In the genomic region with DNA sequence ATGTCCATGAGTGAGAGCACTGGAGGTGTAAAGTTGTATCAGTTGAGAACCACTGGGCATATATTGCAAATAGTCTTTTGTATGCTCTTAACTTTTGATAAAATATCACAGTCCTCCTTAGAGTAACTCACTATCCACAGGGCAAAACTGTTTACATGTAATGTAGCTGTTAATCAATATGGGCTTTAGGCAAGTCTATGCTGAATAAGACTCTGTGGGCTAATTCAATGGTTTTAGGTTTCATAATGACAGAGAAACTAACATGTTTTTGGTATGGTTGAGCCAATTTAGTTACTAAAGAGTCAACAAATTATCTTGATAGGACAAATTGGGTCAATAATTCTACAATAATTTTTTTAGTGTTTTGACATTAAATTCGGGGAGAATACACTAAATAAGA, we compare ENCODE assay signal across 25 cellular contexts.
DNase-seq lines count a peak whose midpoint lies in the region; ATAC-seq and TF ChIP-seq lines count a peak whose summit lies in the region.
"Had no signal": no experiment of that assay in that cellular context is flagged by ENCODE, and none has a peak within 500 bp of the region (broad histone marks: within the 10 kb centered on the region; RNA-seq: fewer than 3 reads in every experiment).

No MANE protein-coding gene starts in this region.

- no peaks in the 10 kb centered on the region for H3F3A ChIP-seq in GM23338 (replicated peaks; ENCODE audit: low read depth)

- no peak overlapping the region for H3K4ac ChIP-seq in mesendoderm (ENCODE audit: low read depth, low read length)

- H2AFZ ChIP-seq in GM23338: no peak overlapping the region

- H2BK120ac ChIP-seq in mesendoderm (ENCODE audit: low read depth, low read length): no peak overlapping the region

- DNase-seq in GM23338 (ENCODE audit: low spot score) (no peak), mesendoderm (no peak), NCI-H2081 (lab: John Stamatoyannopoulos, UW) (no peak)
- no peak for DNase-seq in activated CD4-positive, CD25-positive, alpha-beta regulatory T cell treated with anti-CD3 and anti-CD28 coated beads, Interleukin-2, amount 50 U/mL, for 72 hours
- DNase-seq: 8988T; Calu3; DND-41; HFFc6; Kasumi-1; NCI-H1105 treated with DMSO at 0.1 percent for 48 hours; NCI-H2029; NCI-H446 treated with DMSO at 0.1 percent for 48 hours; NCI-H526; NCI-H82; NK-92 treated with Interleukin-12 subunit alpha and Interleukin-12 subunit beta, amount 100 ng/mL, for 24 hours; PC-3; SJCRH30 had no signal

- H2BK5ac ChIP-seq in mesendoderm (ENCODE audit: low read length): no peak overlapping the region

- 0 out of 2 replicates have a peak overlapping the region, but pooled peaks have one; percentile 1 for H3K9ac ChIP-seq in HUES64 (ENCODE audit: low read depth, low read length)
- no peak overlapping the region for H3K9ac ChIP-seq in mesendoderm (ENCODE audit: low read length)

- H3K79me2 ChIP-seq in GM23338 (replicated peaks; ENCODE audit: insufficient read depth) (no peaks in the 10 kb centered on the region), mesendoderm (ENCODE audit: control insufficient read depth, insufficient read depth, low read length) (no peaks in the 10 kb centered on the region)

- H3K79me1 ChIP-seq in mesendoderm (ENCODE audit: low read length): no peaks in the 10 kb centered on the region

- no peaks in the 10 kb centered on the region for H3K27me3 Mint-ChIP-seq in GM23338 (ENCODE audit: insufficient read depth, low read depth, poor library complexity)

- H3K56ac ChIP-seq in mesendoderm (ENCODE audit: low read length): no peak overlapping the region

- ATAC-seq in GM18861 (IDR thresholded peaks at IDR 0.05; ENCODE audit: unreplicated experiment) (peak; percentile 53), GM23338 (no peak), HG02973 (IDR thresholded peaks at IDR 0.05; ENCODE audit: unreplicated experiment) (no peak)
- ATAC-seq: K562, PC-3, Right ventricle myocardium inferior, SK-N-SH treated with all-trans-retinoic acid at 6 μM for 48 hours had no signal

- no peak overlapping the region for H3K23ac ChIP-seq in mesendoderm (ENCODE audit: low read length)

- no peak overlapping the region for H2BK15ac ChIP-seq in mesendoderm (replicated peaks; ENCODE audit: low read depth)

- H3K27ac ChIP-seq in GM23338 (ENCODE audit: low read depth): peak overlapping the region; percentile 91
- peak overlapping the region; percentile 93 for H3K27ac ChIP-seq in HUES64 (ENCODE audit: low read depth, low read length)
- peak overlapping the region; percentile 55 for H3K27ac ChIP-seq in mesendoderm (ENCODE audit: low read depth, low read length)
- H3K27ac ChIP-seq: HL-60, SJCRH30 had no signal

- H3K27ac Mint-ChIP-seq in GM23338: peak overlapping the region; percentile 95
- H3K27ac Mint-ChIP-seq: HFFc6 had no signal

- no peak for TF ChIP-seq CTCF in GM23338 (conservative IDR thresholded peaks at IDR 0.05; ENCODE audit: low read depth in 2 of 2)

- H2AK5ac ChIP-seq in mesendoderm (ENCODE audit: low read length): no peak overlapping the region

- peaks cover 19% of the 10 kb centered on the region for H3K36me3 Mint-ChIP-seq in GM23338 (ENCODE audit: low read depth)

- peaks cover 16% of the 10 kb centered on the region for H3K9me3 Mint-ChIP-seq in GM23338

- peak overlapping the region; percentile 39; the same call in 1 of the 3 replicates for H3K4me3 Mint-ChIP-seq in GM23338
- H3K4me3 Mint-ChIP-seq: HFFc6 had no signal

- H3K18ac ChIP-seq in mesendoderm (ENCODE audit: low read length): no peak overlapping the region

- H3K4me3 ChIP-seq in GM23338 (no peak overlapping the region), HUES64 (ENCODE audit: low read length) (no peak overlapping the region), mesendoderm (ENCODE audit: low read length) (no peak overlapping the region)
- H3K4me3 ChIP-seq: HAP-1, K562, SJCRH30 had no signal

- H3K9me3 ChIP-seq in HUES64 (ENCODE audit: insufficient read depth, low read depth, low read length): no peaks in the 10 kb centered on the region
- H3K9me3 ChIP-seq: HAP-1, SJCRH30 had no signal

- peak overlapping the region; percentile 11; the same call in 1 of the 2 replicates for H3K4me2 ChIP-seq in GM23338
- no peak overlapping the region for H3K4me2 ChIP-seq in mesendoderm (ENCODE audit: low read length)

- no peaks in the 10 kb centered on the region for H3K36me3 ChIP-seq in GM23338 (ENCODE audit: insufficient read depth)
- no peaks in the 10 kb centered on the region for H3K36me3 ChIP-seq in HUES64 (ENCODE audit: insufficient read depth, low read length)
- H3K36me3 ChIP-seq in mesendoderm (ENCODE audit: control insufficient read depth, insufficient read depth, low read length): no peaks in the 10 kb centered on the region
- H3K36me3 ChIP-seq: HAP-1, SJCRH30 had no signal

- peaks cover 35% of the 10 kb centered on the region for H3K4me1 Mint-ChIP-seq in GM23338

- H4K5ac ChIP-seq in mesendoderm (ENCODE audit: low read length): no peak overlapping the region

- no peaks in the 10 kb centered on the region for H3K9me2 ChIP-seq in GM23338 (ENCODE audit: insufficient read depth)

- no CpG with 5 or more reads among the region's 1 CpG for WGBS in HUES64
- no CpG with 5 or more reads among the region's 1 CpG for WGBS in mesendoderm (ENCODE audit: extremely low coverage, insufficient coverage, low lambda C conversion rate)

- H4K8ac ChIP-seq in mesendoderm (ENCODE audit: low read depth, low read length): no peak overlapping the region

- no peaks in the 10 kb centered on the region for H4K20me1 ChIP-seq in GM23338 (replicated peaks; ENCODE audit: insufficient read depth)

- H3K27me3 ChIP-seq in GM23338 (ENCODE audit: insufficient read depth): no peaks in the 10 kb centered on the region
- H3K27me3 ChIP-seq in HUES64 (ENCODE audit: insufficient read depth, low read length): no peaks in the 10 kb centered on the region
- no peaks in the 10 kb centered on the region for H3K27me3 ChIP-seq in mesendoderm (ENCODE audit: insufficient read depth, low read length, poor library complexity)

- H3K4me1 ChIP-seq in GM23338 (ENCODE audit: insufficient read depth) (peaks cover 25% of the 10 kb centered on the region), HUES64 (ENCODE audit: insufficient read depth, low read length) (peaks cover 55% of the 10 kb centered on the region), mesendoderm (ENCODE audit: control insufficient read depth, low read depth, low read length) (no peaks in the 10 kb centered on the region)
- H3K4me1 ChIP-seq: HAP-1, SJCRH30 had no signal

TF ChIP-seq in GM23338, 12 proteins besides CTCF, POLR2A, EP300 and RAD21:
- TF ChIP-seq STAT1 (IDR thresholded peaks at IDR 0.05; ENCODE audit: unreplicated experiment): no peak
- no peak for TF ChIP-seq POLR2AphosphoS5 (IDR thresholded peaks at IDR 0.05; ENCODE audit: low read depth)
- TF ChIP-seq JUNB (IDR thresholded peaks at IDR 0.05; ENCODE audit: unreplicated experiment): no peak
- no peak for TF ChIP-seq NANOG (IDR thresholded peaks at IDR 0.05; ENCODE audit: borderline replicate concordance)
- no peak for TF ChIP-seq ZNF331 (CRISPR knock-in tag; IDR thresholded peaks at IDR 0.05; ENCODE audit: low read depth)
- no peak for TF ChIP-seq ZNF114 (CRISPR knock-in tag; IDR thresholded peaks at IDR 0.05)
